Comparison of ENCODE assay signal across 22 cellular contexts in the genomic region with DNA sequence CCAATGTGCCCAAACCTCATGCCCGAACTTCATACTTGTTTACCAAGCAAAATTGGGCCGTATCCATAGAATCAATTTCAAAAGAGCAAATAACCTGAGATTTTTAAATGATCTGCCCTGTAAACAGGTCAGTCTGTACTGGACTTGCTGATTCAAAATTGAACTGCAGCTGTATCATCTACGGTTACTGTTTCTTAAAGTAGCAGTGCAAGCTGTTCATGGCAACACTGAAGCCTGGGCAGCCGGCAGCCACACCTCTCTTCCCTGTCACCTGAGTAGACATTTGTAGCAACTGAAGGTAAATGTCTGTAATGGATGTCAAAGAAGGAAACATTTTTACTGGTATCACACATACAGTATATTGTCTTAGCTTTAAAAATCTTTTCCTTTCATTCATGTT. TPM values are rescaled to one million over a fixed set of nuclear protein-coding genes. Genes with fewer than 3 reads are reported as not detected.
"Had no signal": no experiment of that assay in that cellular context is flagged by ENCODE, and none has a peak within 500 bp of the region (broad histone marks: within the 10 kb centered on the region; RNA-seq: fewer than 3 reads in every experiment).

No MANE protein-coding gene starts in this region.

- ATAC-seq: activated CD4-positive, CD25-positive, alpha-beta regulatory T cell treated with anti-CD3 and anti-CD28 coated beads, Interleukin-2, amount 50 U/mL, for 24 hours; activated CD8-positive, alpha-beta T cell treated with anti-CD3 and anti-CD28 coated beads, Interleukin-2, amount 10 ng/mL, durations not matched to agents 7 days and 5 days; foreskin keratinocyte; right lobe of liver; stimulated activated naive CD8-positive, alpha-beta T cell treated with anti-CD3 and anti-CD28 coated beads, Interleukin-15, amount 100 ng/mL, for 72 hours had no signal

- H3K27ac ChIP-seq: foreskin keratinocyte, left ventricle myocardium inferior, parathyroid adenoma, right lobe of liver, skin epidermis, tibial artery, VCaP had no signal

- H3K4me1 ChIP-seq: foreskin keratinocyte, right lobe of liver, tibial artery had no signal

- H3K36me3 ChIP-seq: right lobe of liver had no signal

- H3K4me3 Mint-ChIP-seq: activated CD8-positive, alpha-beta T cell treated with anti-CD3 and anti-CD28 coated beads, Interleukin-2, amount 10 ng/mL, durations not matched to agents 7 days and 5 days; brain; dendritic cell treated with granulocyte-macrophage colony-stimulating factor and Interleukin-4, amounts not matched to agents 40 ng/mL and 50 ng/mL, for 4 days; immature natural killer cell; nephron; stimulated activated naive CD8-positive, alpha-beta T cell treated with anti-CD3 and anti-CD28 coated beads, Interleukin-15, amount 100 ng/mL, for 72 hours; T-helper 2 cell treated with Interferon-gamma antibody and Interleukin-4, amounts not matched to agents 5 μg/mL and 100 μg/mL, for 36 hours had no signal

- H3K4me1 Mint-ChIP-seq: brain, nephron had no signal

- H3K27me3 Mint-ChIP-seq: brain; dendritic cell treated with granulocyte-macrophage colony-stimulating factor and Interleukin-4, amounts not matched to agents 40 ng/mL and 50 ng/mL, for 4 days; stimulated activated naive CD8-positive, alpha-beta T cell treated with anti-CD3 and anti-CD28 coated beads, Interleukin-15, amount 100 ng/mL, for 72 hours had no signal

- DNase-seq: activated CD4-positive, alpha-beta T cell treated with anti-CD3 and anti-CD28 coated beads, Interleukin-2, amount 50 U/mL, for 1 hour; activated CD8-positive, alpha-beta T cell treated with anti-CD3 and anti-CD28 coated beads, Interleukin-2, amount 10 ng/mL, durations not matched to agents 7 days and 5 days; activated naive CD4-positive, alpha-beta T cell treated with Interleukin-2 at 50 U/mL for 16 hours; aorta; effector CD4-positive, alpha-beta T cell; foreskin keratinocyte; immature natural killer cell; left ventricle myocardium inferior; right lobe of liver; stimulated activated CD4-positive, alpha-beta T cell treated with anti-CD3 and anti-CD28 coated beads, Interleukin-1b, Interleukin-23, amount 100 ng/mL, for 48 hours; stimulated activated naive CD8-positive, alpha-beta T cell treated with anti-CD3 and anti-CD28 coated beads, Interleukin-15, amount 100 ng/mL, for 72 hours; tibial artery had no signal

- H3K27ac Mint-ChIP-seq: activated CD8-positive, alpha-beta T cell treated with anti-CD3 and anti-CD28 coated beads, Interleukin-2, amount 10 ng/mL, durations not matched to agents 7 days and 5 days; activated T-helper 2 cell treated with anti-CD3 and anti-CD28 coated beads, Interferon-gamma antibody, Interleukin-2, Interleukin-4, amounts not matched to agents 10 μg/mL and 5 μg/mL and 100 μg/mL, durations not matched to agents 14 hours and 24 hours and 36 hours; brain; dendritic cell treated with granulocyte-macrophage colony-stimulating factor and Interleukin-4, amounts not matched to agents 40 ng/mL and 50 ng/mL, for 4 days; nephron; T-helper 2 cell treated with Interferon-gamma antibody and Interleukin-4, amounts not matched to agents 5 μg/mL and 100 μg/mL, for 36 hours had no signal

- H3K4me3 ChIP-seq: left ventricle myocardium inferior, right lobe of liver, skin epidermis, tibial artery had no signal

- H3K9me3 ChIP-seq: left ventricle myocardium inferior, right lobe of liver, tibial artery had no signal

- H3K27me3 ChIP-seq: foreskin keratinocyte, right lobe of liver, tibial artery had no signal

- H3K9me3 Mint-ChIP-seq: activated T-helper 2 cell treated with anti-CD3 and anti-CD28 coated beads, Interferon-gamma antibody, Interleukin-2, Interleukin-4, amounts not matched to agents 10 μg/mL and 5 μg/mL and 100 μg/mL, durations not matched to agents 14 hours and 24 hours and 36 hours; brain; dendritic cell treated with granulocyte-macrophage colony-stimulating factor and Interleukin-4, amounts not matched to agents 40 ng/mL and 50 ng/mL, for 4 days; immature natural killer cell; nephron; stimulated activated naive CD8-positive, alpha-beta T cell treated with anti-CD3 and anti-CD28 coated beads, Interleukin-15, amount 100 ng/mL, for 72 hours; T-helper 2 cell treated with Interferon-gamma antibody and Interleukin-4, amounts not matched to agents 5 μg/mL and 100 μg/mL, for 36 hours had no signal

RNA-seq across cellular contexts. Expression of a gene that starts 39.1 kb away (rescaled TPM):
- total RNA-seq: lung microvascular endothelial cell had no signal
